ENCODE assay signal across 19 cellular contexts in genomic region chr11:200224-201003, GRCh38. TPM values are rescaled to one million over a fixed set of nuclear protein-coding genes. Genes with fewer than 3 reads are reported as not detected.
DNase-seq lines count a peak whose midpoint lies in the region; ATAC-seq, FAIRE-seq and TF ChIP-seq lines count a peak whose summit lies in the region.
"Had no signal": no experiment of that assay in that cellular context is flagged by ENCODE, and none has a peak within 500 bp of the region (broad histone marks: within the 10 kb centered on the region; RNA-seq: fewer than 3 reads in every experiment).

No MANE protein-coding gene starts in this region.

- DNase-seq in HepG2 (ENCODE audit: low spot score) (no peak), right lobe of liver (no peak), left lobe of liver (ENCODE audit: low spot score) (peak; percentile 42), type B pancreatic cell (ENCODE audit: extremely low spot score, unreplicated experiment) (peak; percentile 47), NCI-H146 (lab: John Stamatoyannopoulos, UW) (no peak), Calu3 (no peak)
- no peak for DNase-seq in activated T-helper 2 cell treated with anti-CD3 and anti-CD28 coated beads, Interferon-gamma antibody, Interleukin-2, Interleukin-4, amounts not matched to agents 10 μg/mL and 5 μg/mL and 100 μg/mL, durations not matched to agents 14 hours and 24 hours and 36 hours (ENCODE audit: low spot score)
- DNase-seq: activated T-cell treated with anti-CD3 and anti-CD28 coated beads, Interleukin-2, amount 50 U/mL, for 4 hours; hypothalamus; NCI-H1417 treated with DMSO at 0.1 percent for 48 hours; stimulated activated CD4-positive, alpha-beta T cell treated with anti-CD3 and anti-CD28 coated beads, Interleukin-4, amount 100 ng/mL, for 1 hour; thyroid gland had no signal

- TF ChIP-seq EP300 in HepG2 (IDR thresholded peaks at IDR 0.05; ENCODE audit: low read depth in 2 of 2, low read length in 2 of 2) (no peak), HepG2 (CRISPR knock-in tag; IDR thresholded peaks at IDR 0.05; ENCODE audit: borderline replicate concordance) (no peak)

- H3K4me1 ChIP-seq in HepG2 (ENCODE audit: insufficient read depth, low read length) (peaks cover 13% of the 10 kb centered on the region), right lobe of liver (peaks cover 0 to 5% (median 1%) of the 10 kb centered on the region in 4 donors)

- POLR2A ChIA-PET in HepG2 (lab: Yijun Ruan, JAX): interaction anchor here (0.6 to 1.0 kb wide), 2 partner anchors 35 to 126 kb away, joined by 3 to 4 read pairs; no protein-coding TSS in a partner anchor

- no peaks in the 10 kb centered on the region for H3K27me3 ChIP-seq in HepG2 (ENCODE audit: control insufficient read depth in 1 of 2, insufficient read depth in 2 of 2, low read length in 2 of 2)
- H3K27me3 ChIP-seq in right lobe of liver: no peaks in the 10 kb centered on the region
- H3K27me3 ChIP-seq: ascending aorta, thyroid gland had no signal

- peak overlapping the region; percentile 86 for H3K27ac Mint-ChIP-seq in activated T-helper 2 cell treated with anti-CD3 and anti-CD28 coated beads, Interferon-gamma antibody, Interleukin-2, Interleukin-4, amounts not matched to agents 10 μg/mL and 5 μg/mL and 100 μg/mL, durations not matched to agents 14 hours and 24 hours and 36 hours
- H3K27ac Mint-ChIP-seq in type B pancreatic cell (no peak overlapping the region), Calu3 (ENCODE audit: unreplicated experiment) (no peak overlapping the region)
- H3K27ac Mint-ChIP-seq: T-helper 1 cell treated with Interleukin-12 subunit alpha and Interleukin-12 subunit beta and Interleukin-4 antibody, amounts not matched to agents 30 μg/mL and 1 μg/mL, for 36 hours had no signal

- CTCF ChIA-PET in HepG2 (lab: Yijun Ruan, JAX; ENCODE audit: low intra/inter-chr PET ratio, low total read pairs): no interaction called here
- CTCF ChIA-PET in Calu3 (lab: Charles Lee): no interaction called here

- no peak for TF ChIP-seq CTCF in HepG2 (CRISPR knock-in tag; IDR thresholded peaks at IDR 0.05)
- TF ChIP-seq CTCF in right lobe of liver (IDR thresholded peaks at IDR 0.05): no peak
- no peak for TF ChIP-seq CTCF in type B pancreatic cell (conservative IDR thresholded peaks at IDR 0.05)
- TF ChIP-seq CTCF in Calu3 (IDR thresholded peaks at IDR 0.05; ENCODE audit: unreplicated experiment): no peak

- H3K9ac ChIP-seq in HepG2 (ENCODE audit: insufficient read depth, low read depth, low read length): no peak overlapping the region

- peaks cover 37% of the 10 kb centered on the region for H3K36me3 Mint-ChIP-seq in activated T-helper 2 cell treated with anti-CD3 and anti-CD28 coated beads, Interferon-gamma antibody, Interleukin-2, Interleukin-4, amounts not matched to agents 10 μg/mL and 5 μg/mL and 100 μg/mL, durations not matched to agents 14 hours and 24 hours and 36 hours (ENCODE audit: low read depth)
- H3K36me3 Mint-ChIP-seq in type B pancreatic cell (peaks cover 5% of the 10 kb centered on the region), Calu3 (ENCODE audit: insufficient read depth, unreplicated experiment) (peaks cover 25% of the 10 kb centered on the region)

- H3K27me3 Mint-ChIP-seq in activated T-helper 2 cell treated with anti-CD3 and anti-CD28 coated beads, Interferon-gamma antibody, Interleukin-2, Interleukin-4, amounts not matched to agents 10 μg/mL and 5 μg/mL and 100 μg/mL, durations not matched to agents 14 hours and 24 hours and 36 hours (ENCODE audit: low read depth): no peaks in the 10 kb centered on the region
- H3K27me3 Mint-ChIP-seq in type B pancreatic cell (no peaks in the 10 kb centered on the region), Calu3 (ENCODE audit: unreplicated experiment) (no peaks in the 10 kb centered on the region)

- peaks cover 27% of the 10 kb centered on the region for H3K4me1 Mint-ChIP-seq in activated T-helper 2 cell treated with anti-CD3 and anti-CD28 coated beads, Interferon-gamma antibody, Interleukin-2, Interleukin-4, amounts not matched to agents 10 μg/mL and 5 μg/mL and 100 μg/mL, durations not matched to agents 14 hours and 24 hours and 36 hours (ENCODE audit: low read depth)
- H3K4me1 Mint-ChIP-seq in type B pancreatic cell (ENCODE audit: unreplicated experiment): no peaks in the 10 kb centered on the region
- H3K4me1 Mint-ChIP-seq in Calu3 (ENCODE audit: low read depth, unreplicated experiment): no peaks in the 10 kb centered on the region

- no peaks in the 10 kb centered on the region for H3K9me3 Mint-ChIP-seq in activated T-helper 2 cell treated with anti-CD3 and anti-CD28 coated beads, Interferon-gamma antibody, Interleukin-2, Interleukin-4, amounts not matched to agents 10 μg/mL and 5 μg/mL and 100 μg/mL, durations not matched to agents 14 hours and 24 hours and 36 hours
- H3K9me3 Mint-ChIP-seq in type B pancreatic cell (no peaks in the 10 kb centered on the region), Calu3 (ENCODE audit: low read depth, unreplicated experiment) (peaks cover 2% of the 10 kb centered on the region)
- H3K9me3 Mint-ChIP-seq: activated T-cell treated with anti-CD3 and anti-CD28 coated beads, Interleukin-2, amount 50 U/mL, for 4 hours; T-helper 1 cell treated with Interleukin-12 subunit alpha and Interleukin-12 subunit beta and Interleukin-4 antibody, amounts not matched to agents 30 μg/mL and 1 μg/mL, for 36 hours had no signal

- H3K4me3 ChIP-seq in HepG2 (replicated peaks in 1 of 3; ENCODE audit: insufficient read depth in 1 of 3, low read depth in 2 of 3, low read length in 3 of 3) (no peak overlapping the region), right lobe of liver (no peak overlapping the region)
- H3K4me3 ChIP-seq: ascending aorta, thyroid gland had no signal

- 0 out of 4 replicates have a peak, but pooled peaks of 1 of the 2 experiments have one; percentile 7 for TF ChIP-seq POLR2A in HepG2 (IDR thresholded peaks at IDR 0.05; ENCODE audit: insufficient read depth in 1 of 2, low read depth in 2 of 2, low read length in 2 of 2)
- no peak for TF ChIP-seq POLR2A in right lobe of liver (IDR thresholded peaks at IDR 0.05)

- H4K20me1 ChIP-seq in HepG2 (ENCODE audit: insufficient read depth, low read length): peaks cover under 1% of the 10 kb centered on the region; the same call in 1 of the 2 replicates

- in situ Hi-C loops in HepG2 (cut with HindIII; ENCODE audit: extremely low pct_ligation_motif_present, low pct_unique_long_range_greater_than_20kb): no loop called here

- H3K79me2 ChIP-seq in HepG2 (ENCODE audit: insufficient read depth, low read length): peaks cover 3% of the 10 kb centered on the region

- TF ChIP-seq RAD21 in HepG2 (CRISPR knock-in tag; IDR thresholded peaks at IDR 0.05): no peak

- H3K4me2 ChIP-seq in HepG2 (ENCODE audit: low read depth, low read length): no peak overlapping the region

- H3K36me3 ChIP-seq in HepG2 (replicated peaks in 1 of 2; ENCODE audit: control insufficient read depth in 1 of 2, insufficient read depth in 2 of 2, low read length in 2 of 2) (peaks cover 3 to 18% of the 10 kb centered on the region in 2 experiments; a peak in 4 of 5 replicates), right lobe of liver (peaks cover 0 to 12% (median 2%) of the 10 kb centered on the region in 4 donors)

- WGBS in HepG2 (ENCODE audit: low lambda C conversion rate): 96% methylated on average over 6 of the region's 13 CpGs
- WGBS in right lobe of liver (ENCODE audit: insufficient coverage, low coverage, low lambda C conversion rate, missing lambda C conversion rate): 97% methylated on average over 4 of the region's 13 CpGs

- intact Hi-C loops in HepG2 (cut with micrococcal nuclease; ENCODE audit: unreplicated experiment): no loop called here
- intact Hi-C loops in right lobe of liver (cut with DNase I): loop anchor here in 1 of 2 donors (5.0 kb wide), 1 partner anchor 47 kb away; no protein-coding TSS in a partner anchor
- intact Hi-C loops in activated T-helper 2 cell treated with anti-CD3 and anti-CD28 coated beads, Interferon-gamma antibody, Interleukin-2, Interleukin-4, amounts not matched to agents 10 μg/mL and 5 μg/mL and 100 μg/mL, durations not matched to agents 14 hours and 24 hours and 36 hours (cut with micrococcal nuclease): no loop called here
- intact Hi-C loops in Calu3 (cut with micrococcal nuclease; ENCODE audit: unreplicated experiment): loop anchor here (10.0 kb wide), 1 partner anchor 314 kb away; no protein-coding TSS in a partner anchor

- H3K27ac ChIP-seq in HepG2 (ENCODE audit: extremely low read length, insufficient read depth, low read length) (no peak overlapping the region), right lobe of liver (no peak overlapping the region)
- H3K27ac ChIP-seq: ascending aorta, thyroid gland, VCaP had no signal

- H2AFZ ChIP-seq in HepG2 (ENCODE audit: low read length): no peak overlapping the region

- no peak for FAIRE-seq in HepG2 (lab: Jason Lieb, UNC)

- BruUV-seq in HepG2 (replicated peaks; lab: Mats Ljungman, UMichigan): no TSS peak
- no TSS peak for BruUV-seq in Calu3 (replicated peaks; lab: Mats Ljungman, UMichigan)

- H3K4me3 Mint-ChIP-seq in activated T-helper 2 cell treated with anti-CD3 and anti-CD28 coated beads, Interferon-gamma antibody, Interleukin-2, Interleukin-4, amounts not matched to agents 10 μg/mL and 5 μg/mL and 100 μg/mL, durations not matched to agents 14 hours and 24 hours and 36 hours (ENCODE audit: low read depth): no peak overlapping the region
- H3K4me3 Mint-ChIP-seq in type B pancreatic cell: no peak overlapping the region
- no peak overlapping the region for H3K4me3 Mint-ChIP-seq in Calu3 (ENCODE audit: low read depth, unreplicated experiment)
- H3K4me3 Mint-ChIP-seq: activated T-cell treated with anti-CD3 and anti-CD28 coated beads, Interleukin-2, amount 50 U/mL, for 4 hours; T-helper 1 cell treated with Interleukin-12 subunit alpha and Interleukin-12 subunit beta and Interleukin-4 antibody, amounts not matched to agents 30 μg/mL and 1 μg/mL, for 36 hours had no signal

- H3K9me3 ChIP-seq in HepG2 (ENCODE audit: low read length) (no peaks in the 10 kb centered on the region), right lobe of liver (no peaks in the 10 kb centered on the region)
- H3K9me3 ChIP-seq: ascending aorta, thyroid gland had no signal

- ATAC-seq in HepG2 (peak; percentile 5; the same call in 1 of the 3 replicates), right lobe of liver (no peak), left lobe of liver (no peak), GM18861 (IDR thresholded peaks at IDR 0.05; ENCODE audit: unreplicated experiment) (no peak)
- ATAC-seq: activated T-cell treated with anti-CD3 and anti-CD28 coated beads, Interleukin-2, amount 50 U/mL, for 4 hours had no signal

RNA-seq across cellular contexts. Expression of gene BET1L, which starts 6.8 kb away (rescaled TPM):
- total RNA-seq in HepG2 (2016; rRNA removed; fragmentation: Illumina TruSeq; extraction: Trizol) (26.2 and 27.3 TPM in 2 replicates), right lobe of liver (10 to 100 TPM; 17.2 to 28.9 (median 24.8) TPM), left lobe of liver (33.6 TPM), type B pancreatic cell (ENCODE audit: low replicate concordance) (48.4 and 59.5 TPM in 2 replicates), Calu3 (2022) (47.8 and 59.0 TPM in 2 replicates)
- 12.4 and 15.5 TPM in 2 replicates for total RNA-seq in HepG2 (2016; cell fraction: cytosol; rRNA removed; fragmentation: Illumina TruSeq; extraction: Trizol; ENCODE audit: low read depth)
- total RNA-seq in HepG2 (2016; cell fraction: insoluble cytoplasmic fraction; rRNA removed; fragmentation: Illumina TruSeq; extraction: Trizol): 25.7 and 25.9 TPM in 2 replicates
- total RNA-seq in HepG2 (2016; cell fraction: membrane; rRNA removed; fragmentation: Illumina TruSeq; extraction: Trizol): 28.2 and 33.2 TPM in 2 replicates
- total RNA-seq in HepG2 (2016; cell fraction: nucleus; rRNA removed; fragmentation: Illumina TruSeq; extraction: Trizol): 21.6 and 23.3 TPM in 2 replicates
- polyA plus RNA-seq in HepG2 (2011; rRNA removed): 59.6 and 62.3 TPM in 2 replicates
- polyA plus RNA-seq in HepG2 (2011; cell fraction: cytosol; rRNA removed): 56.2 and 64.1 TPM in 2 replicates
- 79.4 and 81.9 TPM in 2 replicates for polyA plus RNA-seq in HepG2 (2011; cell fraction: nucleus; rRNA removed)
- 26.9 and 27.4 TPM in 2 replicates for polyA plus RNA-seq in HepG2 (2012)
- 14.0 and 16.4 TPM in 2 replicates for polyA plus RNA-seq in HepG2 (2016; cell fraction: cytosol; fragmentation: Illumina TruSeq; extraction: Trizol; ENCODE audit: low read depth)
- 36.2 and 45.0 TPM in 2 replicates for polyA plus RNA-seq in HepG2 (2016; cell fraction: insoluble cytoplasmic fraction; fragmentation: Illumina TruSeq; extraction: Trizol; ENCODE audit: low read depth)
- 37.8 and 37.9 TPM in 2 replicates for polyA plus RNA-seq in HepG2 (2016; cell fraction: membrane; fragmentation: Illumina TruSeq; extraction: Trizol; ENCODE audit: low read depth)
- polyA plus RNA-seq in HepG2 (2016; cell fraction: nucleus; fragmentation: Illumina TruSeq; extraction: Trizol; ENCODE audit: insufficient read depth, low read depth): 43.9 and 46.1 TPM in 2 replicates
- polyA minus RNA-seq in HepG2 (2011; rRNA and poly(A)+ RNA removed; ENCODE audit: low replicate concordance): 46.5 and 151 TPM in 2 replicates
- polyA minus RNA-seq in HepG2 (2011; cell fraction: cytosol; rRNA and poly(A)+ RNA removed): 19.7 and 22.1 TPM in 2 replicates
- 61.4 and 63.9 TPM in 2 replicates for polyA minus RNA-seq in HepG2 (2011; cell fraction: nucleus; rRNA and poly(A)+ RNA removed)
- 43.7 and 46.3 TPM in 2 replicates for total RNA-seq in activated T-helper 2 cell treated with anti-CD3 and anti-CD28 coated beads, Interferon-gamma antibody, Interleukin-2, Interleukin-4, amounts not matched to agents 10 μg/mL and 5 μg/mL and 100 μg/mL, durations not matched to agents 14 hours and 24 hours and 36 hours

RNA-seq across cellular contexts. Expression of gene RIC8A, which starts 7.1 kb away (rescaled TPM):
- 62.1 and 65.0 TPM in 2 replicates for total RNA-seq in HepG2 (2016; rRNA removed; fragmentation: Illumina TruSeq; extraction: Trizol)
- 21.7 and 29.0 TPM in 2 replicates for total RNA-seq in HepG2 (2016; cell fraction: cytosol; rRNA removed; fragmentation: Illumina TruSeq; extraction: Trizol; ENCODE audit: low read depth)
- total RNA-seq in HepG2 (2016; cell fraction: insoluble cytoplasmic fraction; rRNA removed; fragmentation: Illumina TruSeq; extraction: Trizol): 55.5 and 60.4 TPM in 2 replicates
- 36.9 and 43.2 TPM in 2 replicates for total RNA-seq in HepG2 (2016; cell fraction: membrane; rRNA removed; fragmentation: Illumina TruSeq; extraction: Trizol)
- total RNA-seq in HepG2 (2016; cell fraction: nucleus; rRNA removed; fragmentation: Illumina TruSeq; extraction: Trizol): 37.1 and 38.2 TPM in 2 replicates
- 63.8 and 84.3 TPM in 2 replicates for polyA plus RNA-seq in HepG2 (2011; rRNA removed)
- polyA plus RNA-seq in HepG2 (2011; cell fraction: cytosol; rRNA removed): 47.5 and 48.4 TPM in 2 replicates
- 143 and 165 TPM in 2 replicates for polyA plus RNA-seq in HepG2 (2011; cell fraction: nucleus; rRNA removed)
- 24.6 and 31.6 TPM in 2 replicates for polyA plus RNA-seq in HepG2 (2012)
- polyA plus RNA-seq in HepG2 (2016; cell fraction: cytosol; fragmentation: Illumina TruSeq; extraction: Trizol; ENCODE audit: low read depth): 10.5 and 10.6 TPM in 2 replicates
- polyA plus RNA-seq in HepG2 (2016; cell fraction: insoluble cytoplasmic fraction; fragmentation: Illumina TruSeq; extraction: Trizol; ENCODE audit: low read depth): 53.7 and 58.5 TPM in 2 replicates
- polyA plus RNA-seq in HepG2 (2016; cell fraction: membrane; fragmentation: Illumina TruSeq; extraction: Trizol; ENCODE audit: low read depth): 26.8 and 29.3 TPM in 2 replicates
- 68.0 and 76.5 TPM in 2 replicates for polyA plus RNA-seq in HepG2 (2016; cell fraction: nucleus; fragmentation: Illumina TruSeq; extraction: Trizol; ENCODE audit: insufficient read depth, low read depth)
- polyA minus RNA-seq in HepG2 (2011; rRNA and poly(A)+ RNA removed; ENCODE audit: low replicate concordance): 155 and 191 TPM in 2 replicates
- polyA minus RNA-seq in HepG2 (2011; cell fraction: cytosol; rRNA and poly(A)+ RNA removed): 24.9 and 36.3 TPM in 2 replicates
- polyA minus RNA-seq in HepG2 (2011; cell fraction: nucleus; rRNA and poly(A)+ RNA removed): 47.4 and 55.1 TPM in 2 replicates
- total RNA-seq in right lobe of liver: 10 to 100 TPM; 29.7 to 54.0 (median 32.4) TPM
- total RNA-seq in activated T-helper 2 cell treated with anti-CD3 and anti-CD28 coated beads, Interferon-gamma antibody, Interleukin-2, Interleukin-4, amounts not matched to agents 10 μg/mL and 5 μg/mL and 100 μg/mL, durations not matched to agents 14 hours and 24 hours and 36 hours: 109 and 110 TPM in 2 replicates
- total RNA-seq in left lobe of liver: 31.4 TPM
- 106 and 114 TPM in 2 replicates for total RNA-seq in type B pancreatic cell (ENCODE audit: low replicate concordance)
- total RNA-seq in Calu3 (2022): 73.0 and 84.1 TPM in 2 replicates

RNA-seq across cellular contexts. Expression of gene SCGB1C1, which starts 7.5 kb away (rescaled TPM):
- total RNA-seq in HepG2 (2016; rRNA removed; fragmentation: Illumina TruSeq; extraction: Trizol) (not detected in 2 replicates), right lobe of liver (not detected), left lobe of liver (not detected), type B pancreatic cell (ENCODE audit: low replicate concordance) (not detected in 2 replicates), Calu3 (2022) (not detected in 2 replicates)
- not detected in 2 replicates for total RNA-seq in HepG2 (2016; cell fraction: cytosol; rRNA removed; fragmentation: Illumina TruSeq; extraction: Trizol; ENCODE audit: low read depth)
- total RNA-seq in HepG2 (2016; cell fraction: insoluble cytoplasmic fraction; rRNA removed; fragmentation: Illumina TruSeq; extraction: Trizol): not detected in 2 replicates
- not detected in 2 replicates for total RNA-seq in HepG2 (2016; cell fraction: membrane; rRNA removed; fragmentation: Illumina TruSeq; extraction: Trizol)
- not detected in 2 replicates for total RNA-seq in HepG2 (2016; cell fraction: nucleus; rRNA removed; fragmentation: Illumina TruSeq; extraction: Trizol)
- not detected in 2 replicates for polyA plus RNA-seq in HepG2 (2011; rRNA removed)
- polyA plus RNA-seq in HepG2 (2011; cell fraction: cytosol; rRNA removed): not detected in 2 replicates
- not detected in 2 replicates for polyA plus RNA-seq in HepG2 (2011; cell fraction: nucleus; rRNA removed)
- polyA plus RNA-seq in HepG2 (2012): not detected in 2 replicates
- not detected in 2 replicates for polyA plus RNA-seq in HepG2 (2016; cell fraction: cytosol; fragmentation: Illumina TruSeq; extraction: Trizol; ENCODE audit: low read depth)
- not detected in 2 replicates for polyA plus RNA-seq in HepG2 (2016; cell fraction: insoluble cytoplasmic fraction; fragmentation: Illumina TruSeq; extraction: Trizol; ENCODE audit: low read depth)
- polyA plus RNA-seq in HepG2 (2016; cell fraction: membrane; fragmentation: Illumina TruSeq; extraction: Trizol; ENCODE audit: low read depth): not detected in 2 replicates
- polyA plus RNA-seq in HepG2 (2016; cell fraction: nucleus; fragmentation: Illumina TruSeq; extraction: Trizol; ENCODE audit: insufficient read depth, low read depth): not detected in 2 replicates
- not detected in 2 replicates for polyA minus RNA-seq in HepG2 (2011; rRNA and poly(A)+ RNA removed; ENCODE audit: low replicate concordance)
- polyA minus RNA-seq in HepG2 (2011; cell fraction: cytosol; rRNA and poly(A)+ RNA removed): not detected in 2 replicates
- not detected in 2 replicates for polyA minus RNA-seq in HepG2 (2011; cell fraction: nucleus; rRNA and poly(A)+ RNA removed)
- total RNA-seq in activated T-helper 2 cell treated with anti-CD3 and anti-CD28 coated beads, Interferon-gamma antibody, Interleukin-2, Interleukin-4, amounts not matched to agents 10 μg/mL and 5 μg/mL and 100 μg/mL, durations not matched to agents 14 hours and 24 hours and 36 hours: not detected in 2 replicates
- total RNA-seq: activated T-cell treated with anti-CD3 and anti-CD28 coated beads, Interleukin-2, amount 50 U/mL, for 4 hours; ascending aorta; cerebellum; fibroblast of villous mesenchyme; omental fat pad; thyroid gland had no signal

RNA-seq across cellular contexts. Expression of gene SIRT3, which starts 35.7 kb away (rescaled TPM):
- total RNA-seq in HepG2 (2016; rRNA removed; fragmentation: Illumina TruSeq; extraction: Trizol) (12.9 and 15.1 TPM in 2 replicates), right lobe of liver (10 to 100 TPM in 5 of 6 experiments, 1 to 10 TPM in 1; 9.2 to 22.0 (median 15.5) TPM), left lobe of liver (21.4 TPM), type B pancreatic cell (ENCODE audit: low replicate concordance) (18.8 and 33.7 TPM in 2 replicates), Calu3 (2022) (19.2 and 19.7 TPM in 2 replicates)
- 4.3 and 4.7 TPM in 2 replicates for total RNA-seq in HepG2 (2016; cell fraction: cytosol; rRNA removed; fragmentation: Illumina TruSeq; extraction: Trizol; ENCODE audit: low read depth)
- 12.6 and 15.2 TPM in 2 replicates for total RNA-seq in HepG2 (2016; cell fraction: insoluble cytoplasmic fraction; rRNA removed; fragmentation: Illumina TruSeq; extraction: Trizol)
- 7.0 and 8.3 TPM in 2 replicates for total RNA-seq in HepG2 (2016; cell fraction: membrane; rRNA removed; fragmentation: Illumina TruSeq; extraction: Trizol)
- total RNA-seq in HepG2 (2016; cell fraction: nucleus; rRNA removed; fragmentation: Illumina TruSeq; extraction: Trizol): 11.1 and 12.1 TPM in 2 replicates
- polyA plus RNA-seq in HepG2 (2011; rRNA removed): 18.2 and 19.0 TPM in 2 replicates
- 16.5 and 17.1 TPM in 2 replicates for polyA plus RNA-seq in HepG2 (2011; cell fraction: cytosol; rRNA removed)
- 39.8 and 57.2 TPM in 2 replicates for polyA plus RNA-seq in HepG2 (2011; cell fraction: nucleus; rRNA removed)
- 16.8 and 22.4 TPM in 2 replicates for polyA plus RNA-seq in HepG2 (2012)
- 3.1 TPM in 2 replicates for polyA plus RNA-seq in HepG2 (2016; cell fraction: cytosol; fragmentation: Illumina TruSeq; extraction: Trizol; ENCODE audit: low read depth)
- polyA plus RNA-seq in HepG2 (2016; cell fraction: insoluble cytoplasmic fraction; fragmentation: Illumina TruSeq; extraction: Trizol; ENCODE audit: low read depth): 15.2 and 18.2 TPM in 2 replicates
- 6.2 and 6.5 TPM in 2 replicates for polyA plus RNA-seq in HepG2 (2016; cell fraction: membrane; fragmentation: Illumina TruSeq; extraction: Trizol; ENCODE audit: low read depth)
- 43.9 and 44.8 TPM in 2 replicates for polyA plus RNA-seq in HepG2 (2016; cell fraction: nucleus; fragmentation: Illumina TruSeq; extraction: Trizol; ENCODE audit: insufficient read depth, low read depth)
- 12.3 and 25.8 TPM in 2 replicates for polyA minus RNA-seq in HepG2 (2011; rRNA and poly(A)+ RNA removed; ENCODE audit: low replicate concordance)
- 6.1 and 7.0 TPM in 2 replicates for polyA minus RNA-seq in HepG2 (2011; cell fraction: cytosol; rRNA and poly(A)+ RNA removed)
- 15.4 and 20.0 TPM in 2 replicates for polyA minus RNA-seq in HepG2 (2011; cell fraction: nucleus; rRNA and poly(A)+ RNA removed)
- total RNA-seq in activated T-helper 2 cell treated with anti-CD3 and anti-CD28 coated beads, Interferon-gamma antibody, Interleukin-2, Interleukin-4, amounts not matched to agents 10 μg/mL and 5 μg/mL and 100 μg/mL, durations not matched to agents 14 hours and 24 hours and 36 hours: 17.0 and 17.3 TPM in 2 replicates

RNA-seq across cellular contexts. Expression of gene PSMD13, which starts 36.4 kb away (rescaled TPM):
- total RNA-seq in HepG2 (2016; rRNA removed; fragmentation: Illumina TruSeq; extraction: Trizol): 117 and 172 TPM in 2 replicates
- 23.5 and 27.8 TPM in 2 replicates for total RNA-seq in HepG2 (2016; cell fraction: cytosol; rRNA removed; fragmentation: Illumina TruSeq; extraction: Trizol; ENCODE audit: low read depth)
- 119 and 174 TPM in 2 replicates for total RNA-seq in HepG2 (2016; cell fraction: insoluble cytoplasmic fraction; rRNA removed; fragmentation: Illumina TruSeq; extraction: Trizol)
- total RNA-seq in HepG2 (2016; cell fraction: membrane; rRNA removed; fragmentation: Illumina TruSeq; extraction: Trizol): 34.7 and 39.6 TPM in 2 replicates
- total RNA-seq in HepG2 (2016; cell fraction: nucleus; rRNA removed; fragmentation: Illumina TruSeq; extraction: Trizol): 57.8 and 58.4 TPM in 2 replicates
- 78.5 and 83.0 TPM in 2 replicates for polyA plus RNA-seq in HepG2 (2011; rRNA removed)
- polyA plus RNA-seq in HepG2 (2011; cell fraction: cytosol; rRNA removed): 85.7 and 91.7 TPM in 2 replicates
- polyA plus RNA-seq in HepG2 (2011; cell fraction: nucleus; rRNA removed): 55.6 and 67.0 TPM in 2 replicates
- polyA plus RNA-seq in HepG2 (2012): 61.4 and 66.9 TPM in 2 replicates
- polyA plus RNA-seq in HepG2 (2016; cell fraction: cytosol; fragmentation: Illumina TruSeq; extraction: Trizol; ENCODE audit: low read depth): 17.8 and 18.9 TPM in 2 replicates
- 134 and 147 TPM in 2 replicates for polyA plus RNA-seq in HepG2 (2016; cell fraction: insoluble cytoplasmic fraction; fragmentation: Illumina TruSeq; extraction: Trizol; ENCODE audit: low read depth)
- polyA plus RNA-seq in HepG2 (2016; cell fraction: membrane; fragmentation: Illumina TruSeq; extraction: Trizol; ENCODE audit: low read depth): 24.1 and 26.8 TPM in 2 replicates
- polyA plus RNA-seq in HepG2 (2016; cell fraction: nucleus; fragmentation: Illumina TruSeq; extraction: Trizol; ENCODE audit: insufficient read depth, low read depth): 102 and 107 TPM in 2 replicates
- 52.2 and 63.9 TPM in 2 replicates for polyA minus RNA-seq in HepG2 (2011; rRNA and poly(A)+ RNA removed; ENCODE audit: low replicate concordance)
- 23.7 and 24.1 TPM in 2 replicates for polyA minus RNA-seq in HepG2 (2011; cell fraction: cytosol; rRNA and poly(A)+ RNA removed)
- 29.9 and 34.1 TPM in 2 replicates for polyA minus RNA-seq in HepG2 (2011; cell fraction: nucleus; rRNA and poly(A)+ RNA removed)
- total RNA-seq in right lobe of liver: 10 to 100 TPM; 46.1 to 71.5 (median 48.7) TPM
- total RNA-seq in activated T-helper 2 cell treated with anti-CD3 and anti-CD28 coated beads, Interferon-gamma antibody, Interleukin-2, Interleukin-4, amounts not matched to agents 10 μg/mL and 5 μg/mL and 100 μg/mL, durations not matched to agents 14 hours and 24 hours and 36 hours: 255 and 258 TPM in 2 replicates
- total RNA-seq in left lobe of liver: 49.5 TPM
- 112 and 115 TPM in 2 replicates for total RNA-seq in type B pancreatic cell (ENCODE audit: low replicate concordance)
- total RNA-seq in Calu3 (2022): 165 and 172 TPM in 2 replicates

Comparison
In these comparisons a context has a peak if more than half of its experiments do, and no peak if none do; other contexts are left out.
1. DNase-seq: peak in left lobe of liver (single experiment) and type B pancreatic cell (single experiment); none in HepG2 (single experiment), right lobe of liver (0 of 3), activated T-helper 2 cell treated with anti-CD3 and anti-CD28 coated beads, Interferon-gamma antibody, Interleukin-2, Interleukin-4, amounts not matched to agents 10 μg/mL and 5 μg/mL and 100 μg/mL, durations not matched to agents 14 hours and 24 hours and 36 hours (single experiment), NCI-H146 (single experiment) and Calu3 (single experiment).